19 cellular contexts compared by ENCODE assay signal in genomic region chr5:34034497-34035327, GRCh38. TPM values are rescaled to one million over a fixed set of nuclear protein-coding genes. Genes with fewer than 3 reads are reported as not detected.
DNase-seq lines count a peak whose midpoint lies in the region; ATAC-seq, FAIRE-seq and TF ChIP-seq lines count a peak whose summit lies in the region.
"Had no signal": no experiment of that assay in that cellular context is flagged by ENCODE, and none has a peak within 500 bp of the region (broad histone marks: within the 10 kb centered on the region; RNA-seq: fewer than 3 reads in every experiment).

No MANE protein-coding gene starts in this region.

- no peaks in the 10 kb centered on the region for H3F3A ChIP-seq in GM23338 (replicated peaks; ENCODE audit: low read depth)

- H3K27ac Mint-ChIP-seq in GM23338, result no peak overlapping the region

- no peaks in the 10 kb centered on the region for H3K9me3 ChIP-seq in mucosa of rectum (ENCODE audit: control insufficient read depth in 2 of 2, low read length in 2 of 2)
- H3K9me3 ChIP-seq: ascending aorta, gastroesophageal sphincter, neutrophil, tibial artery had no signal

- H3K36me3 ChIP-seq in mucosa of rectum (ENCODE audit: control insufficient read depth in 2 of 2, insufficient read depth in 2 of 2, low read length in 2 of 2) (peaks cover 2 to 6% of the 10 kb centered on the region in 2 donors), GM23338 (ENCODE audit: insufficient read depth) (no peaks in the 10 kb centered on the region)
- H3K36me3 ChIP-seq: ascending aorta, neutrophil had no signal

- ATAC-seq in GM18870 (IDR thresholded peaks at IDR 0.05; ENCODE audit: unreplicated experiment), result peak; percentile 83
- peak; percentile 74 for ATAC-seq in GM21619 (IDR thresholded peaks at IDR 0.05; ENCODE audit: unreplicated experiment)
- ATAC-seq in HG03354 (IDR thresholded peaks at IDR 0.05; ENCODE audit: poor library complexity, severe bottlenecking, unreplicated experiment), result peak; percentile 82
- ATAC-seq in GM23338, result no peak
- ATAC-seq: gastroesophageal sphincter had no signal

- H3K27ac ChIP-seq in mucosa of rectum (ENCODE audit: low read depth in 2 of 2, low read length in 2 of 2) (peak overlapping the region; percentile 44 to 64), GM23338 (ENCODE audit: low read depth) (no peak overlapping the region)
- H3K27ac ChIP-seq: ascending aorta, gastroesophageal sphincter, GM23248, neutrophil, tibial artery had no signal

- H3K4me3 Mint-ChIP-seq in GM23338, result no peak overlapping the region

- H3K27me3 Mint-ChIP-seq in GM23338 (ENCODE audit: insufficient read depth, low read depth, poor library complexity), result no peaks in the 10 kb centered on the region

- no peak for DNase-seq in NOMO-1 treated with dmso at 0.1 percent for 144 hours (lab: John Stamatoyannopoulos, UW; ENCODE audit: unreplicated experiment)
- DNase-seq in NCI-H524 (lab: John Stamatoyannopoulos, UW), result no peak
- DNase-seq in GM23338 (ENCODE audit: low spot score), result no peak
- DNase-seq in urothelium cell line (ENCODE audit: low spot score), result no peak
- DNase-seq: activated CD8-positive, alpha-beta memory T cell treated with anti-CD3 and anti-CD28 coated beads for 24 hours; GM23248; NCI-H2029 treated with DMSO at 0.1 percent for 48 hours; NCI-H748 treated with DMSO at 0.1 percent for 48 hours; stimulated activated CD4-positive, alpha-beta T cell treated with anti-CD3 and anti-CD28 coated beads, Interleukin-4, amount 100 ng/mL, for 1 hour; tibial artery had no signal

- no peak overlapping the region for H2AFZ ChIP-seq in GM23338
- H2AFZ ChIP-seq: GM23248 had no signal

- H3K9me2 ChIP-seq in GM23338 (ENCODE audit: insufficient read depth), result peaks cover 22% of the 10 kb centered on the region

- H3K9ac ChIP-seq in mucosa of rectum (ENCODE audit: low read depth in 1 of 2, low read length in 2 of 2), result no peak overlapping the region
- H3K9ac ChIP-seq: GM23248 had no signal

- no peaks in the 10 kb centered on the region for H3K9me3 Mint-ChIP-seq in GM23338

- H3K4me1 ChIP-seq in mucosa of rectum (ENCODE audit: control insufficient read depth in 2 of 2, insufficient read depth in 2 of 2, low read length in 2 of 2), result peaks cover 6 to 9% of the 10 kb centered on the region in 2 donors
- no peaks in the 10 kb centered on the region; the same call in 1 of the 2 replicates for H3K4me1 ChIP-seq in GM23338 (ENCODE audit: insufficient read depth)

- FAIRE-seq in urothelium cell line (lab: Jason Lieb, UNC), result no peak

- H4K20me1 ChIP-seq in GM23338 (replicated peaks; ENCODE audit: insufficient read depth), result no peaks in the 10 kb centered on the region

- H3K4me1 Mint-ChIP-seq in GM23338, result peaks cover 10% of the 10 kb centered on the region

- no peaks in the 10 kb centered on the region for H3K79me2 ChIP-seq in GM23338 (replicated peaks; ENCODE audit: insufficient read depth)

- peaks cover 4% of the 10 kb centered on the region for H3K36me3 Mint-ChIP-seq in GM23338 (ENCODE audit: low read depth)

- peak overlapping the region in 1 of 2 donors; percentile 7 for H3K4me3 ChIP-seq in mucosa of rectum (ENCODE audit: low read length in 2 of 2)
- H3K4me3 ChIP-seq in GM23338, result no peak overlapping the region
- H3K4me3 ChIP-seq: ascending aorta, gastroesophageal sphincter, GM23248, tibial artery had no signal

- H3K27me3 ChIP-seq in mucosa of rectum (ENCODE audit: control insufficient read depth in 2 of 2, insufficient read depth in 2 of 2, low read length in 2 of 2), result no peaks in the 10 kb centered on the region
- no peaks in the 10 kb centered on the region for H3K27me3 ChIP-seq in GM23338 (ENCODE audit: insufficient read depth)
- H3K27me3 ChIP-seq: ascending aorta, gastroesophageal sphincter, neutrophil, tibial artery had no signal

- TF ChIP-seq CTCF in GM23338 (conservative IDR thresholded peaks at IDR 0.05; ENCODE audit: low read depth in 2 of 2), result no peak

- H3K4me2 ChIP-seq in GM23338, result no peak overlapping the region

TF ChIP-seq in GM23338, 12 proteins besides CTCF, POLR2A, EP300 and RAD21 (continues in another document):
- TF ChIP-seq ZNF462 (CRISPR knock-in tag; IDR thresholded peaks at IDR 0.05) (no peak), NANOG (IDR thresholded peaks at IDR 0.05; ENCODE audit: borderline replicate concordance) (no peak), ETS1 (IDR thresholded peaks at IDR 0.05) (no peak), ZNF114 (CRISPR knock-in tag; IDR thresholded peaks at IDR 0.05) (no peak), EZH2phosphoT487 (IDR thresholded peaks at IDR 0.05; ENCODE audit: unreplicated experiment) (no peak), STAT1 (IDR thresholded peaks at IDR 0.05; ENCODE audit: unreplicated experiment) (no peak)

RNA-seq across cellular contexts. Expression of gene C1QTNF3, which starts 8.3 kb away (rescaled TPM):
- 0.97 and 1.7 TPM in 2 replicates for total RNA-seq in GM23338 (2014; rRNA removed; shearing (Covaris generic))
- polyA plus RNA-seq in GM23338 (2016; fragmentation: Nextera tagmentation; extraction: Ambion mirVana), result 0.97 and 2.0 TPM in 2 replicates

RNA-seq across cellular contexts. Expression of gene AMACR, which starts 26.9 kb away (rescaled TPM):
- total RNA-seq in GM23338 (2014; rRNA removed; shearing (Covaris generic)), result 8.8 and 12.6 TPM in 2 replicates
- polyA plus RNA-seq in GM23338 (2016; fragmentation: Nextera tagmentation; extraction: Ambion mirVana), result 6.7 and 7.0 TPM in 2 replicates

RNA-seq across cellular contexts. Expression of gene SLC45A2, which starts 50.2 kb away (rescaled TPM):
- not detected in 2 replicates for total RNA-seq in GM23338 (2014; rRNA removed; shearing (Covaris generic))
- polyA plus RNA-seq in GM23338 (2016; fragmentation: Nextera tagmentation; extraction: Ambion mirVana), result not detected in 2 replicates
- total RNA-seq: ascending aorta, GM23248, HT1080, M059J had no signal
- polyA plus RNA-seq: GM23248 had no signal
